In the genomic region with DNA sequence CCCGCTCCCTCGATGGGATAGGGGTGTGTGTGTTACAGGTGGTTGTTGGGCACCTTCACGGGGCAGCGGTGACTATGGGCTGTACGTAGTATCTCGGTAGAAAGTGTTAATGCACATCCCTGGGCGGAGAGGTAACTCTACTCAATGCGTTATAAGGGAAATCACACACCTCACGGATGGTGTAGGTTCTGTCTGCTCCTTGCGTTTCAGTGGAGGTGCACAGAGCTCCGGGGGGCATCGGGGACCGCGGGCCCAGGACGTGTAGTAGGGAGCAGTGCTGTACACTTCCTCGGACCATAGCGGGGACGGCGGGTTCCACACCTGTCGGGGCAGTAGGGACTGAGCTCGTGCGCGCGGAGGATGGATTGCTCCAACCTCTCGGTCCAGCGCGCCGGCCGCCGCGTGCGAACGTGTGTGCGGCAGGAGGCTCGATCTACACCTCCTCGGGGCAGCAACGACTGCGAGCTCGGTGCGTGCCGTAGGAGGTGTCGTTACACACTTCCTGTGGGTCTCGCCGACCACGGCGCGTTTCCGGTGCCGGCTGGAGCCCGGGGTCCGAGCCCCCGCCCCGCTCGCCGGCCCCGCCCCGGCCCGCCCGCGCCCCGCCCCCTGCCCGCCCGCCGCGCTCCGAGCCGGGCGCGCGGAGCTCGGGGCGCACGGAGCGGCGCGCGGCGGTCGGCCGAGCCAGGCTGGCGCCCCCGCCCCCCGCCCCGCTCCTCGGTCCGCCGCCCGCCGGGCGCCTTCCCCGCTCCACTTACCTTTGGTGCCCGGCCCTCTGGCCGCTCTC, we compare ENCODE assay signal across 1 cellular context.
TF ChIP-seq lines count a peak whose summit lies in the region.

A gene with protein sequence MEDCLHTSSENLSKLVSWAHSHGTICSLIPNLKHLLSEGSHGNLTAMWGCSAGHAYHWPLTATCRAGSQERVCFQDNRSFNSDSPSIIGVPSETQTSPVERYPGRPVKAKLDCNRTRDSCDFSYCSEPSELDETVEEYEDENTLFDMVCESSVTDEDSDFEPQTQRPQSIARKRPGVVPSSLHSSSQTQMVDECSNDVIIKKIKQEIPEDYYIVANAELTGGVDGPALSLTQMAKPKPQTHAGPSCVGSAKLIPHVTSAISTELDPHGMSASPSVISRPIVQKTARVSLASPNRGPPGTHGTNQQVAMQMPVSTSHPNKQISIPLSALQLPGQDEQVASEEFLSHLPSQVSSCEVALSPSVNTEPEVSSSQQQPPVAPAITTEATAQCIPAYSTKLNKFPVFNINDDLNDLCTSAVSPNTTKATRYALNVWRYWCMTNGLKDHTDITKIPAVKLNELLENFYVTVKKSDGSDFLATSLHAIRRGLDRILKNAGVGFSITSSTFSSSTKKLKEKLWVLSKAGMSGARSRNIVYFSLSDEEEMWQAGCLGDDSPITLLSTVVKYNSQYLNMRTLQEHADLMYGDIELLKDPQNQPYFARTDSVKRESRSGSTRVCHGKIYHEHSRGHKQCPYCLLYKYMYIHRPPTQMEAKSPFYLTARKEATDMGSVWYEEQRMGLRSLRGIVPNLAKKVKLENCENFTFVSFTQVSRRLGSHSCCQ (plus strand): TSS at position 607 of the 787 bp plus-strand sequence. CDS start 87,254 bp downstream, outside the sequence.

TF ChIP-seq in HepG2, 621 proteins besides CTCF, POLR2A, EP300 and RAD21 (continued from another document and continues in another):
- TF ChIP-seq KAT7 (CRISPR knock-in tag; IDR thresholded peaks at IDR 0.05; ENCODE audit: borderline replicate concordance) (peak; percentile 97), FOXA3 (CRISPR knock-in tag; IDR thresholded peaks at IDR 0.05) (peak; percentile 54; the same call in 1 of the 2 replicates), ZNF564 (CRISPR knock-in tag; IDR thresholded peaks at IDR 0.05) (peak; percentile 88; the same call in 1 of the 2 replicates), RORA (CRISPR knock-in tag; IDR thresholded peaks at IDR 0.05) (no peak), SMC3 (IDR thresholded peaks at IDR 0.05; ENCODE audit: low read length) (no peak), AHR (CRISPR knock-in tag; IDR thresholded peaks at IDR 0.05) (peak; percentile 85; the same call in 1 of the 2 replicates), ZNF232 (CRISPR knock-in tag; IDR thresholded peaks at IDR 0.05; ENCODE audit: borderline replicate concordance) (peak; percentile 93), ZNF326 (CRISPR knock-in tag; IDR thresholded peaks at IDR 0.05; ENCODE audit: borderline replicate concordance) (no peak), HNRNPH1 (optimal IDR thresholded peaks at IDR 0.05; ENCODE audit: low read depth, low read length) (no peak), ZSCAN25 (CRISPR knock-in tag; IDR thresholded peaks at IDR 0.05) (no peak), NFYC (CRISPR knock-in tag; IDR thresholded peaks at IDR 0.05) (no peak), KDM1A (CRISPR knock-in tag; IDR thresholded peaks at IDR 0.05) (no peak), TAF15 (IDR thresholded peaks at IDR 0.05; ENCODE audit: low read depth, low read length, poor library complexity, severe bottlenecking) (no peak), KLF12 (CRISPR knock-in tag; IDR thresholded peaks at IDR 0.05; ENCODE audit: borderline replicate concordance) (no peak), ZC3H4 (CRISPR knock-in tag; IDR thresholded peaks at IDR 0.05; ENCODE audit: borderline replicate concordance) (no peak), FOXK1 (CRISPR knock-in tag; IDR thresholded peaks at IDR 0.05; ENCODE audit: borderline replicate concordance, low read depth) (peak; percentile 69; the same call in 1 of the 2 replicates), RBM39 (IDR thresholded peaks at IDR 0.05; ENCODE audit: low read depth, low read length, poor library complexity, severe bottlenecking) (peak; percentile 76), ZNF605 (CRISPR knock-in tag; IDR thresholded peaks at IDR 0.05) (peak; percentile 77), FOXA1 (IDR thresholded peaks at IDR 0.05) (no peak), FOXA1 (CRISPR knock-in tag; IDR thresholded peaks at IDR 0.05) (0 out of 2 replicates have a peak, but pooled peaks have one; percentile 47), ZNF558 (CRISPR knock-in tag; IDR thresholded peaks at IDR 0.05; ENCODE audit: borderline replicate concordance) (no peak; the same call in 1 of the 2 replicates), ZNF747 (CRISPR knock-in tag; IDR thresholded peaks at IDR 0.05; ENCODE audit: borderline replicate concordance) (peak; percentile 81; the same call in 1 of the 2 replicates), ZNF34 (CRISPR knock-in tag; IDR thresholded peaks at IDR 0.05; ENCODE audit: borderline replicate concordance) (no peak), ZBTB20 (CRISPR knock-in tag; IDR thresholded peaks at IDR 0.05; ENCODE audit: borderline replicate concordance, low read depth) (no peak; the same call in 1 of the 2 replicates), ZFX (CRISPR knock-in tag; IDR thresholded peaks at IDR 0.05; ENCODE audit: low read depth) (peak; percentile 93), ZSCAN20 (CRISPR knock-in tag; IDR thresholded peaks at IDR 0.05; ENCODE audit: borderline replicate concordance) (no peak; the same call in 1 of the 2 replicates), ZNF709 (CRISPR knock-in tag; IDR thresholded peaks at IDR 0.05) (peak; percentile 98), NR1H2 (CRISPR knock-in tag; IDR thresholded peaks at IDR 0.05; ENCODE audit: borderline replicate concordance, low read depth) (no peak), TCF7 (IDR thresholded peaks at IDR 0.05; ENCODE audit: low read depth) (no peak), KLF11 (CRISPR knock-in tag; IDR thresholded peaks at IDR 0.05) (peak; percentile 81), ZNF317 (CRISPR knock-in tag; IDR thresholded peaks at IDR 0.05) (peak; percentile 80), ZNF850 (CRISPR knock-in tag; conservative IDR thresholded peaks at IDR 0.05) (no peak), ZNF446 (CRISPR knock-in tag; IDR thresholded peaks at IDR 0.05) (peak; percentile 94), ATAD3A (CRISPR knock-in tag; IDR thresholded peaks at IDR 0.05) (no peak), ZNF75D (CRISPR knock-in tag; IDR thresholded peaks at IDR 0.05; ENCODE audit: borderline replicate concordance) (no peak)
- TF ChIP-seq, protein P1, sequence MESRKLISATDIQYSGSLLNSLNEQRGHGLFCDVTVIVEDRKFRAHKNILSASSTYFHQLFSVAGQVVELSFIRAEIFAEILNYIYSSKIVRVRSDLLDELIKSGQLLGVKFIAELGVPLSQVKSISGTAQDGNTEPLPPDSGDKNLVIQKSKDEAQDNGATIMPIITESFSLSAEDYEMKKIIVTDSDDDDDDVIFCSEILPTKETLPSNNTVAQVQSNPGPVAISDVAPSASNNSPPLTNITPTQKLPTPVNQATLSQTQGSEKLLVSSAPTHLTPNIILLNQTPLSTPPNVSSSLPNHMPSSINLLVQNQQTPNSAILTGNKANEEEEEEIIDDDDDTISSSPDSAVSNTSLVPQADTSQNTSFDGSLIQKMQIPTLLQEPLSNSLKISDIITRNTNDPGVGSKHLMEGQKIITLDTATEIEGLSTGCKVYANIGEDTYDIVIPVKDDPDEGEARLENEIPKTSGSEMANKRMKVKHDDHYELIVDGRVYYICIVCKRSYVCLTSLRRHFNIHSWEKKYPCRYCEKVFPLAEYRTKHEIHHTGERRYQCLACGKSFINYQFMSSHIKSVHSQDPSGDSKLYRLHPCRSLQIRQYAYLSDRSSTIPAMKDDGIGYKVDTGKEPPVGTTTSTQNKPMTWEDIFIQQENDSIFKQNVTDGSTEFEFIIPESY (CRISPR knock-in tag; IDR thresholded peaks at IDR 0.05) = no peak
- TF ChIP-seq, protein P2, sequence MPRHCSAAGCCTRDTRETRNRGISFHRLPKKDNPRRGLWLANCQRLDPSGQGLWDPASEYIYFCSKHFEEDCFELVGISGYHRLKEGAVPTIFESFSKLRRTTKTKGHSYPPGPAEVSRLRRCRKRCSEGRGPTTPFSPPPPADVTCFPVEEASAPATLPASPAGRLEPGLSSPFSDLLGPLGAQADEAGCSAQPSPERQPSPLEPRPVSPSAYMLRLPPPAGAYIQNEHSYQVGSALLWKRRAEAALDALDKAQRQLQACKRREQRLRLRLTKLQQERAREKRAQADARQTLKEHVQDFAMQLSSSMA (CRISPR knock-in tag; IDR thresholded peaks at IDR 0.05) = peak; percentile 81; the same call in 1 of the 2 replicates
- TF ChIP-seq, protein P3, sequence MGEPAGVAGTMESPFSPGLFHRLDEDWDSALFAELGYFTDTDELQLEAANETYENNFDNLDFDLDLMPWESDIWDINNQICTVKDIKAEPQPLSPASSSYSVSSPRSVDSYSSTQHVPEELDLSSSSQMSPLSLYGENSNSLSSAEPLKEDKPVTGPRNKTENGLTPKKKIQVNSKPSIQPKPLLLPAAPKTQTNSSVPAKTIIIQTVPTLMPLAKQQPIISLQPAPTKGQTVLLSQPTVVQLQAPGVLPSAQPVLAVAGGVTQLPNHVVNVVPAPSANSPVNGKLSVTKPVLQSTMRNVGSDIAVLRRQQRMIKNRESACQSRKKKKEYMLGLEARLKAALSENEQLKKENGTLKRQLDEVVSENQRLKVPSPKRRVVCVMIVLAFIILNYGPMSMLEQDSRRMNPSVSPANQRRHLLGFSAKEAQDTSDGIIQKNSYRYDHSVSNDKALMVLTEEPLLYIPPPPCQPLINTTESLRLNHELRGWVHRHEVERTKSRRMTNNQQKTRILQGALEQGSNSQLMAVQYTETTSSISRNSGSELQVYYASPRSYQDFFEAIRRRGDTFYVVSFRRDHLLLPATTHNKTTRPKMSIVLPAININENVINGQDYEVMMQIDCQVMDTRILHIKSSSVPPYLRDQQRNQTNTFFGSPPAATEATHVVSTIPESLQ (CRISPR knock-in tag; conservative IDR thresholded peaks at IDR 0.05) = no peak
- TF ChIP-seq, protein P4, sequence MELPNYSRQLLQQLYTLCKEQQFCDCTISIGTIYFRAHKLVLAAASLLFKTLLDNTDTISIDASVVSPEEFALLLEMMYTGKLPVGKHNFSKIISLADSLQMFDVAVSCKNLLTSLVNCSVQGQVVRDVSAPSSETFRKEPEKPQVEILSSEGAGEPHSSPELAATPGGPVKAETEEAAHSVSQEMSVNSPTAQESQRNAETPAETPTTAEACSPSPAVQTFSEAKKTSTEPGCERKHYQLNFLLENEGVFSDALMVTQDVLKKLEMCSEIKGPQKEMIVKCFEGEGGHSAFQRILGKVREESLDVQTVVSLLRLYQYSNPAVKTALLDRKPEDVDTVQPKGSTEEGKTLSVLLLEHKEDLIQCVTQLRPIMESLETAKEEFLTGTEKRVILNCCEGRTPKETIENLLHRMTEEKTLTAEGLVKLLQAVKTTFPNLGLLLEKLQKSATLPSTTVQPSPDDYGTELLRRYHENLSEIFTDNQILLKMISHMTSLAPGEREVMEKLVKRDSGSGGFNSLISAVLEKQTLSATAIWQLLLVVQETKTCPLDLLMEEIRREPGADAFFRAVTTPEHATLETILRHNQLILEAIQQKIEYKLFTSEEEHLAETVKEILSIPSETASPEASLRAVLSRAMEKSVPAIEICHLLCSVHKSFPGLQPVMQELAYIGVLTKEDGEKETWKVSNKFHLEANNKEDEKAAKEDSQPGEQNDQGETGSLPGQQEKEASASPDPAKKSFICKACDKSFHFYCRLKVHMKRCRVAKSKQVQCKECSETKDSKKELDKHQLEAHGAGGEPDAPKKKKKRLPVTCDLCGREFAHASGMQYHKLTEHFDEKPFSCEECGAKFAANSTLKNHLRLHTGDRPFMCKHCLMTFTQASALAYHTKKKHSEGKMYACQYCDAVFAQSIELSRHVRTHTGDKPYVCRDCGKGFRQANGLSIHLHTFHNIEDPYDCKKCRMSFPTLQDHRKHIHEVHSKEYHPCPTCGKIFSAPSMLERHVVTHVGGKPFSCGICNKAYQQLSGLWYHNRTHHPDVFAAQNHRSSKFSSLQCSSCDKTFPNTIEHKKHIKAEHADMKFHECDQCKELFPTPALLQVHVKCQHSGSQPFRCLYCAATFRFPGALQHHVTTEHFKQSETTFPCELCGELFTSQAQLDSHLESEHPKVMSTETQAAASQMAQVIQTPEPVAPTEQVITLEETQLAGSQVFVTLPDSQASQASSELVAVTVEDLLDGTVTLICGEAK (IDR thresholded peaks at IDR 0.05) = no peak
- TF ChIP-seq, protein P4 (CRISPR knock-in tag; IDR thresholded peaks at IDR 0.05) = peak; percentile 88
